ENCODE assay signal across 8 cellular contexts in the genomic region with DNA sequence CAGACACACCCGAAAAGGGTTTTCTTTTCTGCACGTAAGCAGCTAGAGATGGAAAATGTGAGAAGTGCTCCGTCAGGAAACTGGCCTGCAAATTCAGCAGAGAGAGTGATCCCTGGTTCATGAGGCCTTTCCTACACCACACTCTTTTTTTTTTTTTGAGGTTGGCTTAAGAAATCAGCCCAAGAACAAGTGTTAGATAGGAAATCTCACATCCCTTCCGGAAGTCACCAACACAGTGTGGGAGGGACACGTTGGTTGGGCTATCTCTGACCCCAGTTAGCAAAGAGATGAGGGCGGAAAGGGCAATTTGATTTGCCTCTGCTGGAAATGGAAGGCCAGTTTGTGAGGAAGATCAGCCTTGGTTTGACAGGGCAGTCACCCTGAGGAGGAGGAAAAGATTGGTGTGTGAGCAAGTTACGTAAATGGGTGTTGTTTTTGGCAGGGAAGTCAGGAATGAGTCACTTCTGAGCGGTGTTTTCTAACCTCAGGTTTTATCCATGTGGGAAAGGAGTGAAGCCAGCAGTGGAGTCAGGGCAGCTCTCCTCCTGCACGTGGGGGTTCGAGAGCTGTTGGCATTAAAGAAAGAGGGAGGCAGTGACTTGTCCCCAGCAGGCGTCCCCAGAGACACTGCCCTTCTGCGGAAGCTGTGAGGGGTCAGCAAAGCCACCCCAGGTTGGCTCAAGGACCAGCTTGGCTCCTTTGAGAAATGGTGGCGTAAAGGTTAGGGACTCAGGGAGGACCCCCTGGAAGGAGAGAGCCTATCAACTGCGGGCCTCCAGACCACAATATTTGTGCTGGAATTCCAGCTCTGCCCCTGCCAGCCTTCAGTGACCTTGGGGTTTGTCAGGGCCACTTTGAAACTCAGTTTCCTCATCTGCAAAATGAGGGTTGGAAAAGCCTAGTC.
DNase-seq lines count a peak whose midpoint lies in the region; ATAC-seq and TF ChIP-seq lines count a peak whose summit lies in the region.

No MANE protein-coding gene starts in this region.

- no peak for ATAC-seq in CD4-positive, alpha-beta T cell (ENCODE audit: poor library complexity)
- no peak for ATAC-seq in stimulated activated memory B cell treated with anti-CD40 and anti-IgM and Interleukin-4, amounts not matched to agents 10 μg/mL and 1 μg/mL and 100 μg/mL, for 72 hours
- ATAC-seq in GM19452 (IDR thresholded peaks at IDR 0.05; ENCODE audit: unreplicated experiment): no peak

- H3K27ac Mint-ChIP-seq in CD4-positive, alpha-beta T cell: peak overlapping the region; percentile 78
- peak overlapping the region; percentile 7 for H3K27ac Mint-ChIP-seq in stimulated activated memory B cell treated with anti-CD40 and anti-IgM and Interleukin-4, amounts not matched to agents 10 μg/mL and 1 μg/mL and 100 μg/mL, for 72 hours

- H3K4me3 Mint-ChIP-seq in CD4-positive, alpha-beta T cell: peak overlapping the region; percentile 58
- no peak overlapping the region for H3K4me3 Mint-ChIP-seq in stimulated activated memory B cell treated with anti-CD40 and anti-IgM and Interleukin-4, amounts not matched to agents 10 μg/mL and 1 μg/mL and 100 μg/mL, for 72 hours

- no peaks in the 10 kb centered on the region for H3K9me3 Mint-ChIP-seq in CD4-positive, alpha-beta T cell
- H3K9me3 Mint-ChIP-seq in stimulated activated memory B cell treated with anti-CD40 and anti-IgM and Interleukin-4, amounts not matched to agents 10 μg/mL and 1 μg/mL and 100 μg/mL, for 72 hours: no peaks in the 10 kb centered on the region

- POLR2A ChIA-PET in CD4-positive, alpha-beta T cell (lab: Charles Lee): no interaction called here

- no peak for TF ChIP-seq CTCF in CD4-positive, alpha-beta T cell (IDR thresholded peaks at IDR 0.05)

- DNase-seq in CD4-positive, alpha-beta T cell: no peak
- peak; percentile 97 for DNase-seq in NCI-H226
- DNase-seq in iris pigment epithelial cell (ENCODE audit: low read depth): peak; percentile 99
- DNase-seq in NCI-H146 treated with DMSO at 0.1 percent for 48 hours (lab: John Stamatoyannopoulos, UW; ENCODE audit: unreplicated experiment): no peak
- no peak for DNase-seq in NCI-H1694 (lab: John Stamatoyannopoulos, UW)

- H3K27ac ChIP-seq in CD4-positive, alpha-beta T cell (ENCODE audit: low read depth, low read length): no peak overlapping the region
- H3K27ac ChIP-seq in angular gyrus (ENCODE audit: low read depth, low read length): peak overlapping the region; percentile 79

- CTCF ChIA-PET in CD4-positive, alpha-beta T cell (lab: Charles Lee): no interaction called here

- H3K4me1 Mint-ChIP-seq in CD4-positive, alpha-beta T cell (ENCODE audit: low read depth): peaks cover 52% of the 10 kb centered on the region
- H3K4me1 Mint-ChIP-seq in stimulated activated memory B cell treated with anti-CD40 and anti-IgM and Interleukin-4, amounts not matched to agents 10 μg/mL and 1 μg/mL and 100 μg/mL, for 72 hours: peaks cover 49% of the 10 kb centered on the region

- H3K36me3 Mint-ChIP-seq in CD4-positive, alpha-beta T cell (ENCODE audit: low read depth): peaks cover 63% of the 10 kb centered on the region
- peaks cover 84% of the 10 kb centered on the region for H3K36me3 Mint-ChIP-seq in stimulated activated memory B cell treated with anti-CD40 and anti-IgM and Interleukin-4, amounts not matched to agents 10 μg/mL and 1 μg/mL and 100 μg/mL, for 72 hours

- H3K27me3 ChIP-seq in CD4-positive, alpha-beta T cell (ENCODE audit: control insufficient read depth, insufficient read depth, low read length): no peaks in the 10 kb centered on the region

- no peaks in the 10 kb centered on the region for H3K9me3 ChIP-seq in CD4-positive, alpha-beta T cell (ENCODE audit: control insufficient read depth, low read length)

- H3K27me3 Mint-ChIP-seq in CD4-positive, alpha-beta T cell: no peaks in the 10 kb centered on the region
- H3K27me3 Mint-ChIP-seq in stimulated activated memory B cell treated with anti-CD40 and anti-IgM and Interleukin-4, amounts not matched to agents 10 μg/mL and 1 μg/mL and 100 μg/mL, for 72 hours: no peaks in the 10 kb centered on the region

- intact Hi-C loops in CD4-positive, alpha-beta T cell (cut with DNase I, micrococcal nuclease): no loop called here

Comparison
In these comparisons a context has a peak if more than half of its experiments do, and no peak if none do; other contexts are left out.
1. DNase-seq: peak in NCI-H226 (single experiment) and iris pigment epithelial cell (single experiment); none in CD4-positive, alpha-beta T cell (0 of 10), NCI-H146 treated with DMSO at 0.1 percent for 48 hours (single experiment) and NCI-H1694 (single experiment).